ENCODE assay signal across 8 cellular contexts in genomic region chr12:55930771-55931316, GRCh38. TPM values are rescaled to one million over a fixed set of nuclear protein-coding genes. Genes with fewer than 3 reads are reported as not detected.
A peak's percentile ranks its signal among the peaks of the same experiment; 100 is the strongest.
DNase-seq lines count a peak whose midpoint lies in the region; ATAC-seq and TF ChIP-seq lines count a peak whose summit lies in the region.

Gene DGKA (plus strand): TSS chr12:55931162. CDS start chr12:55936504, 5,342 bp downstream.

- H3K9me3 ChIP-seq in duodenal mucosa (ENCODE audit: control insufficient read depth in 1 of 2, low read length in 2 of 2) = no peaks in the 10 kb centered on the region
- no peaks in the 10 kb centered on the region for H3K9me3 ChIP-seq in mesenchymal stem cell (ENCODE audit: control insufficient read depth, low read length)

- H3K9ac ChIP-seq in duodenal mucosa (ENCODE audit: low read depth in 1 of 2, low read length in 2 of 2) = peak within 1 kb of the TSS; percentile 88 to 98
- H3K9ac ChIP-seq in mesenchymal stem cell (ENCODE audit: low read length) = peak within 1 kb of the TSS; percentile 90

- intact Hi-C loops in CD14-positive monocyte (cut with micrococcal nuclease) = loop anchor here in 1 of 2 donors (5.0 kb wide), 1 partner anchor 36 kb away; the partner anchor contains the start of genes CDK2 and PMEL

- peaks cover 50 to 60% of the 10 kb centered on the region in 2 donors for H3K4me1 ChIP-seq in duodenal mucosa (ENCODE audit: control insufficient read depth in 1 of 2, insufficient read depth in 2 of 2, low read length in 2 of 2)
- peaks cover 19% of the 10 kb centered on the region for H3K4me1 ChIP-seq in mesenchymal stem cell (ENCODE audit: control insufficient read depth, insufficient read depth, low read depth, low read length)

- peaks cover 3 to 5% of the 10 kb centered on the region in 2 donors for H3K36me3 Mint-ChIP-seq in CD14-positive monocyte

- peaks cover 67% of the 10 kb centered on the region for H3K4me1 Mint-ChIP-seq in CD14-positive monocyte

- DNase-seq in CD14-positive monocyte (ENCODE audit: low spot score) (no peak), NCI-H526 (lab: John Stamatoyannopoulos, UW) (peak; percentile 61 to 78), mesenchymal stem cell (peak; percentile 83)
- DNase-seq in activated CD4-positive, alpha-beta T cell treated with anti-CD3 and anti-CD28 coated beads, Interleukin-2, amount 50 U/mL, for 24 hours (ENCODE audit: low read depth in 1 of 2, low spot score in 1 of 2) = peak; percentile 51 to 73
- DNase-seq in stimulated activated CD8-positive, alpha-beta memory T cell treated with anti-CD3 and anti-CD28 coated beads, Interleukin-12 subunit alpha, Interleukin-12 subunit beta, amount 100 ng/mL, for 24 hours (ENCODE audit: extremely low read depth) = peak; percentile 49

- peak within 1 kb of the TSS; percentile 93 for H4K8ac ChIP-seq in mesenchymal stem cell (ENCODE audit: low read length)

- no peaks in the 10 kb centered on the region for H3K36me3 ChIP-seq in duodenal mucosa (ENCODE audit: control insufficient read depth in 1 of 2, insufficient read depth in 2 of 2, low read length in 2 of 2)
- H3K36me3 ChIP-seq in mesenchymal stem cell (ENCODE audit: control insufficient read depth in 1 of 2, insufficient read depth in 2 of 2, low read depth in 1 of 2, low read length in 2 of 2) = no peaks in the 10 kb centered on the region

- peak within 1 kb of the TSS; percentile 53 for H2BK5ac ChIP-seq in mesenchymal stem cell (ENCODE audit: low read depth, low read length, poor library complexity, severe bottlenecking)

- TF ChIP-seq CTCF in CD14-positive monocyte (IDR thresholded peaks at IDR 0.05) = peak; percentile 74

- ATAC-seq in GM21723 (IDR thresholded peaks at IDR 0.05; ENCODE audit: unreplicated experiment) = peak; percentile 22
- ATAC-seq in GM19035 (IDR thresholded peaks at IDR 0.05; ENCODE audit: unreplicated experiment) = no peak

- peak within 1 kb of the TSS; percentile 62 to 88 for H3K4ac ChIP-seq in mesenchymal stem cell (ENCODE audit: low read depth in 1 of 2, low read length in 2 of 2)

- peak within 1 kb of the TSS; percentile 85 to 99 (median 94) for H3K27ac Mint-ChIP-seq in CD14-positive monocyte

- H3K27ac ChIP-seq in duodenal mucosa (ENCODE audit: low read depth, low read length) = peak within 1 kb of the TSS; percentile 88
- H3K27ac ChIP-seq in mesenchymal stem cell (ENCODE audit: low read length, poor library complexity, severe bottlenecking) = peak within 1 kb of the TSS; percentile 46

- peak within 1 kb of the TSS; percentile 84 for H4K91ac ChIP-seq in mesenchymal stem cell (ENCODE audit: low read length)

- H3K14ac ChIP-seq in mesenchymal stem cell (ENCODE audit: low read length in 2 of 2) = no peak within 1 kb of the TSS

- H2AK5ac ChIP-seq in mesenchymal stem cell (ENCODE audit: low read length, severe bottlenecking) = peak within 1 kb of the TSS; percentile 32

- H2BK12ac ChIP-seq in mesenchymal stem cell (ENCODE audit: low read length in 2 of 2) = peak within 1 kb of the TSS; percentile 67 to 92

- peak within 1 kb of the TSS; percentile 39 for H2BK120ac ChIP-seq in mesenchymal stem cell (ENCODE audit: low read depth, low read length)

- peaks cover 0 to 3% (median 1%) of the 10 kb centered on the region in 3 donors for H3K27me3 Mint-ChIP-seq in CD14-positive monocyte (ENCODE audit: low read depth in 3 of 3)

- peak within 1 kb of the TSS; percentile 69 to 76 for H3K18ac ChIP-seq in mesenchymal stem cell (ENCODE audit: low read depth in 1 of 2, low read length in 2 of 2)

- peak within 1 kb of the TSS; percentile 84 to 88 for H3K4me3 ChIP-seq in duodenal mucosa (ENCODE audit: low read depth in 1 of 2, low read length in 2 of 2)
- H3K4me3 ChIP-seq in mesenchymal stem cell (ENCODE audit: insufficient read depth in 1 of 2, low read depth in 1 of 2, low read length in 2 of 2) = peak within 1 kb of the TSS; percentile 65 to 84

- WGBS in mesenchymal stem cell = 100% methylated on average over 1 of the region's 3 CpGs

- peak within 1 kb of the TSS; percentile 97 for H3K4me2 ChIP-seq in mesenchymal stem cell (ENCODE audit: low read length, poor library complexity, severe bottlenecking)

- H3K27me3 ChIP-seq in duodenal mucosa (ENCODE audit: control insufficient read depth in 1 of 2, insufficient read depth in 2 of 2, low read length in 2 of 2) (no peaks in the 10 kb centered on the region), mesenchymal stem cell (ENCODE audit: control insufficient read depth in 1 of 2, insufficient read depth in 1 of 2, low read length in 2 of 2) (no peaks in the 10 kb centered on the region)

- H3K4me3 Mint-ChIP-seq in CD14-positive monocyte = peak within 1 kb of the TSS; percentile 97 to 99

- H2BK15ac ChIP-seq in mesenchymal stem cell (ENCODE audit: low read depth, poor library complexity, severe bottlenecking) = peak within 1 kb of the TSS; percentile 35

- peak within 1 kb of the TSS; percentile 8 for H2AFZ ChIP-seq in mesenchymal stem cell (ENCODE audit: low read depth, low read length)

- no peak within 1 kb of the TSS for H3K23ac ChIP-seq in mesenchymal stem cell (ENCODE audit: low read length in 2 of 2)

- peaks cover 19% of the 10 kb centered on the region for H3K79me1 ChIP-seq in mesenchymal stem cell (replicated peaks; ENCODE audit: low read length, poor library complexity, severe bottlenecking)

- H3K9me3 Mint-ChIP-seq in CD14-positive monocyte = no peaks in the 10 kb centered on the region

RNA-seq across cellular contexts. Expression of gene DGKA, which starts in this region (rescaled TPM):
- 10 to 100 TPM; 16.0 to 21.4 TPM for polyA plus RNA-seq in CD14-positive monocyte
- 32.7 TPM for polyA plus RNA-seq in mesenchymal stem cell (2013, experiment 1 of 2)
- 33.5 TPM for polyA plus RNA-seq in mesenchymal stem cell (2013, experiment 2 of 2)
